In genomic region chr11:76208829-76209670, GRCh38 we compare ENCODE assay signal across 8 cellular contexts. TPM values are rescaled to one million over a fixed set of nuclear protein-coding genes. Genes with fewer than 3 reads are reported as not detected.
A peak's percentile ranks its signal among the peaks of the same experiment; 100 is the strongest.
DNase-seq lines count a peak whose midpoint lies in the region; ATAC-seq and TF ChIP-seq lines count a peak whose summit lies in the region.

No MANE protein-coding gene starts in this region.

- no peaks in the 10 kb centered on the region for H3K9me3 Mint-ChIP-seq in Calu3 (ENCODE audit: low read depth, unreplicated experiment)
- H3K9me3 Mint-ChIP-seq in activated T-helper 1 cell treated with anti-CD3 and anti-CD28 coated beads, Interleukin-12 subunit alpha, Interleukin-12 subunit beta, Interleukin-2, Interleukin-4 antibody, amounts not matched to agents 30 ng/mL and 10 ng/mL and 1 ng/mL, durations not matched to agents 14 hours and 24 hours and 36 hours: no peaks in the 10 kb centered on the region
- no peaks in the 10 kb centered on the region for H3K9me3 Mint-ChIP-seq in stimulated activated naive CD8-positive, alpha-beta T cell treated with anti-CD3 and anti-CD28 coated beads, Interleukin-15, Interleukin-2, amounts not matched to agents 100 ng/mL and 50 ng/mL, for 24 hours

- peaks cover 73% of the 10 kb centered on the region for H3K27me3 Mint-ChIP-seq in Calu3 (ENCODE audit: unreplicated experiment)
- peaks cover 59% of the 10 kb centered on the region for H3K27me3 Mint-ChIP-seq in activated T-helper 1 cell treated with anti-CD3 and anti-CD28 coated beads, Interleukin-12 subunit alpha, Interleukin-12 subunit beta, Interleukin-2, Interleukin-4 antibody, amounts not matched to agents 30 ng/mL and 10 ng/mL and 1 ng/mL, durations not matched to agents 14 hours and 24 hours and 36 hours (ENCODE audit: insufficient read depth)
- peaks cover 62% of the 10 kb centered on the region for H3K27me3 Mint-ChIP-seq in stimulated activated naive CD8-positive, alpha-beta T cell treated with anti-CD3 and anti-CD28 coated beads, Interleukin-15, Interleukin-2, amounts not matched to agents 100 ng/mL and 50 ng/mL, for 24 hours

- peak overlapping the region; percentile 42 for H3K9ac ChIP-seq in neural cell (ENCODE audit: low read length)

- peak; percentile 72 for TF ChIP-seq CTCF in Calu3 (IDR thresholded peaks at IDR 0.05; ENCODE audit: unreplicated experiment)
- peak; percentile 97 for TF ChIP-seq CTCF in PC-9 (conservative IDR thresholded peaks at IDR 0.05)
- TF ChIP-seq CTCF in neural cell (IDR thresholded peaks at IDR 0.05; ENCODE audit: poor library complexity, severe bottlenecking): peak; percentile 87

- POLR2A ChIA-PET in PC-9 (lab: Charles Lee; ENCODE audit: unreplicated experiment): interaction anchor here (0.6 to 0.7 kb wide), 4 partner anchors 25 to 818 kb away, joined by 3 to 5 read pairs (median 4); no protein-coding TSS in a partner anchor

- no TSS peak for BruUV-seq in Calu3 (replicated peaks; lab: Mats Ljungman, UMichigan)
- BruUV-seq in PC-9 (replicated peaks; lab: Mats Ljungman, UMichigan): no TSS peak

- peaks cover 9% of the 10 kb centered on the region for H3K4me1 Mint-ChIP-seq in Calu3 (ENCODE audit: low read depth, unreplicated experiment)
- peaks cover 12% of the 10 kb centered on the region for H3K4me1 Mint-ChIP-seq in activated T-helper 1 cell treated with anti-CD3 and anti-CD28 coated beads, Interleukin-12 subunit alpha, Interleukin-12 subunit beta, Interleukin-2, Interleukin-4 antibody, amounts not matched to agents 30 ng/mL and 10 ng/mL and 1 ng/mL, durations not matched to agents 14 hours and 24 hours and 36 hours (ENCODE audit: low read depth)
- H3K4me1 Mint-ChIP-seq in stimulated activated naive CD8-positive, alpha-beta T cell treated with anti-CD3 and anti-CD28 coated beads, Interleukin-15, Interleukin-2, amounts not matched to agents 100 ng/mL and 50 ng/mL, for 24 hours (ENCODE audit: low read depth): peaks cover 22% of the 10 kb centered on the region

- peak; percentile 44 for TF ChIP-seq RAD21 in neural cell (conservative IDR thresholded peaks at IDR 0.05)

- H3K4me3 ChIP-seq in PC-9 (peak overlapping the region; percentile 73), neural cell (ENCODE audit: low read length) (peak overlapping the region; percentile 73)

- H2AFZ ChIP-seq in PC-9 (peak overlapping the region; percentile 92), neural cell (ENCODE audit: low read depth, low read length) (no peak overlapping the region)

- H3K27me3 ChIP-seq in PC-9 (ENCODE audit: insufficient read depth, low read depth): peaks cover 17% of the 10 kb centered on the region
- peaks cover 95% of the 10 kb centered on the region for H3K27me3 ChIP-seq in neural cell (ENCODE audit: insufficient read depth, low read depth, low read length)

- DNase-seq in Calu3 (peak; percentile 75), PC-9 (peak; percentile 54 to 82), fibroblast of the conjunctiva (ENCODE audit: low read depth) (peak; percentile 6)
- peak; percentile 69 for DNase-seq in activated T-helper 1 cell treated with anti-CD3 and anti-CD28 coated beads, Interleukin-12 subunit alpha, Interleukin-12 subunit beta, Interleukin-2, Interleukin-4 antibody, amounts not matched to agents 30 ng/mL and 10 ng/mL and 1 ng/mL, durations not matched to agents 14 hours and 24 hours and 36 hours (ENCODE audit: low spot score)

- H3K36me3 Mint-ChIP-seq in Calu3 (ENCODE audit: insufficient read depth, unreplicated experiment): peaks cover 33% of the 10 kb centered on the region
- H3K36me3 Mint-ChIP-seq in activated T-helper 1 cell treated with anti-CD3 and anti-CD28 coated beads, Interleukin-12 subunit alpha, Interleukin-12 subunit beta, Interleukin-2, Interleukin-4 antibody, amounts not matched to agents 30 ng/mL and 10 ng/mL and 1 ng/mL, durations not matched to agents 14 hours and 24 hours and 36 hours (ENCODE audit: low read depth): no peaks in the 10 kb centered on the region
- no peaks in the 10 kb centered on the region for H3K36me3 Mint-ChIP-seq in stimulated activated naive CD8-positive, alpha-beta T cell treated with anti-CD3 and anti-CD28 coated beads, Interleukin-15, Interleukin-2, amounts not matched to agents 100 ng/mL and 50 ng/mL, for 24 hours (ENCODE audit: low read depth)

- H3K9me2 ChIP-seq in PC-9 (ENCODE audit: insufficient read depth) (no peaks in the 10 kb centered on the region), neural cell (ENCODE audit: insufficient read depth, low read length) (no peaks in the 10 kb centered on the region)

- TF ChIP-seq EP300 in neural cell (conservative IDR thresholded peaks at IDR 0.05; ENCODE audit: poor library complexity, severe bottlenecking): no peak

- intact Hi-C loops in Calu3 (cut with micrococcal nuclease; ENCODE audit: unreplicated experiment): loop anchor here (5.0 to 10.0 kb wide), 2 partner anchors 306 to 312 kb away; no protein-coding TSS in a partner anchor
- intact Hi-C loops in PC-9 (cut with micrococcal nuclease; ENCODE audit: unreplicated experiment): loop anchor here (1.0 to 5.0 kb wide), 3 partner anchors 58 to 303 kb away; no protein-coding TSS in a partner anchor
- intact Hi-C loops in activated T-helper 1 cell treated with anti-CD3 and anti-CD28 coated beads, Interleukin-12 subunit alpha, Interleukin-12 subunit beta, Interleukin-2, Interleukin-4 antibody, amounts not matched to agents 30 ng/mL and 10 ng/mL and 1 ng/mL, durations not matched to agents 14 hours and 24 hours and 36 hours (cut with micrococcal nuclease): loop anchor here (5.0 kb wide), 1 partner anchor 173 kb away; the partner anchor contains the start of genes GVQW3 and THAP12

- no peak overlapping the region for H3K27ac Mint-ChIP-seq in Calu3 (ENCODE audit: unreplicated experiment)
- H3K27ac Mint-ChIP-seq in activated T-helper 1 cell treated with anti-CD3 and anti-CD28 coated beads, Interleukin-12 subunit alpha, Interleukin-12 subunit beta, Interleukin-2, Interleukin-4 antibody, amounts not matched to agents 30 ng/mL and 10 ng/mL and 1 ng/mL, durations not matched to agents 14 hours and 24 hours and 36 hours: no peak overlapping the region
- no peak overlapping the region for H3K27ac Mint-ChIP-seq in stimulated activated naive CD8-positive, alpha-beta T cell treated with anti-CD3 and anti-CD28 coated beads, Interleukin-15, Interleukin-2, amounts not matched to agents 100 ng/mL and 50 ng/mL, for 24 hours

- no peaks in the 10 kb centered on the region for H3K36me3 ChIP-seq in PC-9 (ENCODE audit: low read depth)
- H3K36me3 ChIP-seq in neural cell (ENCODE audit: insufficient read depth, low read length): no peaks in the 10 kb centered on the region

- no peak overlapping the region for H3K27ac ChIP-seq in PC-9
- no peak overlapping the region for H3K27ac ChIP-seq in neural cell (ENCODE audit: low read length)

- H3K4me1 ChIP-seq in PC-9 (replicated peaks; ENCODE audit: insufficient read depth): peaks cover 24% of the 10 kb centered on the region

- peaks cover 10% of the 10 kb centered on the region; the same call in 1 of the 2 replicates for H3F3A ChIP-seq in PC-9 (ENCODE audit: insufficient read depth, low read depth)
- no peaks in the 10 kb centered on the region for H3F3A ChIP-seq in neural cell (ENCODE audit: insufficient read depth, low read length, poor library complexity, severe bottlenecking)

- H4K20me1 ChIP-seq in PC-9 (ENCODE audit: insufficient read depth): no peaks in the 10 kb centered on the region
- H4K20me1 ChIP-seq in neural cell (ENCODE audit: insufficient read depth): no peaks in the 10 kb centered on the region

- H3K4me2 ChIP-seq in PC-9 (peak overlapping the region; percentile 87), neural cell (ENCODE audit: low read length) (no peak overlapping the region)

- CTCF ChIA-PET in Calu3 (lab: Charles Lee) (interaction anchor here (0.7 to 3.3 kb wide), 6 partner anchors 9 to 317 kb away, joined by 3 to 62 read pairs (median 4); no protein-coding TSS in a partner anchor), PC-9 (lab: Charles Lee) (interaction anchor here (0.6 to 3.2 kb wide), 10 partner anchors 15 to 312 kb away, joined by 3 to 22 read pairs (median 5); no protein-coding TSS in a partner anchor)

- no peaks in the 10 kb centered on the region for H3K79me2 ChIP-seq in PC-9 (ENCODE audit: low read depth)
- no peaks in the 10 kb centered on the region for H3K79me2 ChIP-seq in neural cell (replicated peaks; ENCODE audit: insufficient read depth, low read length)

- peak overlapping the region; percentile 69 for H3K4me3 Mint-ChIP-seq in Calu3 (ENCODE audit: low read depth, unreplicated experiment)
- H3K4me3 Mint-ChIP-seq in activated T-helper 1 cell treated with anti-CD3 and anti-CD28 coated beads, Interleukin-12 subunit alpha, Interleukin-12 subunit beta, Interleukin-2, Interleukin-4 antibody, amounts not matched to agents 30 ng/mL and 10 ng/mL and 1 ng/mL, durations not matched to agents 14 hours and 24 hours and 36 hours: peak overlapping the region; percentile 73
- H3K4me3 Mint-ChIP-seq in stimulated activated naive CD8-positive, alpha-beta T cell treated with anti-CD3 and anti-CD28 coated beads, Interleukin-15, Interleukin-2, amounts not matched to agents 100 ng/mL and 50 ng/mL, for 24 hours: peak overlapping the region; percentile 75

- ATAC-seq in HG03432 (IDR thresholded peaks at IDR 0.05; ENCODE audit: unreplicated experiment) (peak; percentile 41), GM19328 (IDR thresholded peaks at IDR 0.05; ENCODE audit: unreplicated experiment) (no peak)

- no peaks in the 10 kb centered on the region for H3K9me3 ChIP-seq in PC-9 (ENCODE audit: insufficient read depth, low read depth)
- H3K9me3 ChIP-seq in neural cell (ENCODE audit: low read length): no peaks in the 10 kb centered on the region

TF ChIP-seq in neural cell, 6 proteins besides CTCF, POLR2A, EP300 and RAD21 (continues in another document):
- peak; percentile 75 for TF ChIP-seq EZH2 (IDR thresholded peaks at IDR 0.05; ENCODE audit: borderline replicate concordance, insufficient read depth, low read length, poor library complexity, severe bottlenecking)
- TF ChIP-seq MXI1 (conservative IDR thresholded peaks at IDR 0.05; ENCODE audit: poor library complexity, severe bottlenecking): peak; percentile 21
- TF ChIP-seq POLR2AphosphoS5 (IDR thresholded peaks at IDR 0.05): no peak
- TF ChIP-seq SMC3 (conservative IDR thresholded peaks at IDR 0.05; ENCODE audit: poor library complexity): peak; percentile 71
- TF ChIP-seq TAF1 (IDR thresholded peaks at IDR 0.05; ENCODE audit: low read depth): no peak

RNA-seq across cellular contexts. Expression of gene WNT11, which starts 2.7 kb away (rescaled TPM):
- total RNA-seq in Calu3 (2022): not detected in 2 replicates
- total RNA-seq in PC-9 (2021): 3.2 TPM in 1 of 2 replicates, not detected in the other
- total RNA-seq in activated T-helper 1 cell treated with anti-CD3 and anti-CD28 coated beads, Interleukin-12 subunit alpha, Interleukin-12 subunit beta, Interleukin-2, Interleukin-4 antibody, amounts not matched to agents 30 ng/mL and 10 ng/mL and 1 ng/mL, durations not matched to agents 14 hours and 24 hours and 36 hours: 0.39 TPM in 1 of 2 replicates, not detected in the other
- polyA plus RNA-seq in neural cell: 1.4 and 2.3 TPM in 2 replicates
- 0.46 and 2.2 TPM in 2 replicates for polyA minus RNA-seq in neural cell

Comparison
In these comparisons a context has a peak if more than half of its experiments do, and no peak if none do; other contexts are left out.
1. DNase-seq: peak in every context shown above with its lines; median percentile 75 in Calu3; 69 in activated T-helper 1 cell treated with anti-CD3 and anti-CD28 coated beads, Interleukin-12 subunit alpha, Interleukin-12 subunit beta, Interleukin-2, Interleukin-4 antibody, amounts not matched to agents 30 ng/mL and 10 ng/mL and 1 ng/mL, durations not matched to agents 14 hours and 24 hours and 36 hours; 68 in PC-9; 6 in fibroblast of the conjunctiva.